In genomic region chr4:121041307-121042090, GRCh38 we compare ENCODE assay signal across 10 cellular contexts. TPM values are rescaled to one million over a fixed set of nuclear protein-coding genes. Genes with fewer than 3 reads are reported as not detected.
DNase-seq lines count a peak whose midpoint lies in the region; ATAC-seq lines count a peak whose summit lies in the region.
"Had no signal": no experiment of that assay in that cellular context is flagged by ENCODE, and none has a peak within 500 bp of the region (broad histone marks: within the 10 kb centered on the region; RNA-seq: fewer than 3 reads in every experiment).

No MANE protein-coding gene starts in this region.

- H3K27ac ChIP-seq in CD8-positive, alpha-beta memory T cell (ENCODE audit: low read depth, low read length) = no peak overlapping the region
- H3K27ac ChIP-seq: esophagus muscularis mucosa had no signal

- no peaks in the 10 kb centered on the region for H3K27me3 ChIP-seq in CD8-positive, alpha-beta memory T cell (ENCODE audit: insufficient read depth, low read length, poor library complexity, severe bottlenecking)
- H3K27me3 ChIP-seq: esophagus muscularis mucosa had no signal

- H3K4me1 Mint-ChIP-seq in CD8-positive, alpha-beta memory T cell = peaks cover 5 to 12% (median 12%) of the 10 kb centered on the region in 3 donors
- peaks cover 23% of the 10 kb centered on the region for H3K4me1 Mint-ChIP-seq in activated CD8-positive, alpha-beta T cell treated with anti-CD3 and anti-CD28 coated beads, Interleukin-2, amount 10 ng/mL, durations not matched to agents 7 days and 5 days (ENCODE audit: low read depth)

- ATAC-seq in GM19328 (IDR thresholded peaks at IDR 0.05; ENCODE audit: unreplicated experiment) (peak; percentile 88), HG03045 (IDR thresholded peaks at IDR 0.05; ENCODE audit: unreplicated experiment) (peak; percentile 95), left lobe of liver (no peak)
- ATAC-seq in activated CD8-positive, alpha-beta T cell treated with anti-CD3 and anti-CD28 coated beads, Interleukin-2, amount 10 ng/mL, durations not matched to agents 7 days and 5 days = peak; percentile 99

- no peaks in the 10 kb centered on the region for H3K9me3 ChIP-seq in CD8-positive, alpha-beta memory T cell (ENCODE audit: low read length)
- H3K9me3 ChIP-seq: esophagus muscularis mucosa had no signal

- POLR2A ChIA-PET in CD8-positive, alpha-beta memory T cell (lab: Charles Lee) = no interaction called here
- POLR2A ChIA-PET in activated CD8-positive, alpha-beta T cell treated with anti-CD3 and anti-CD28 coated beads, Interleukin-2, amount 10 ng/mL, durations not matched to agents 7 days and 5 days (lab: Charles Lee) = no interaction called here

- peaks cover 11% of the 10 kb centered on the region for H3K4me1 ChIP-seq in CD8-positive, alpha-beta memory T cell (ENCODE audit: insufficient read depth, low read length)
- H3K4me1 ChIP-seq: esophagus muscularis mucosa had no signal

- no peak overlapping the region for H3K4me3 ChIP-seq in CD8-positive, alpha-beta memory T cell (ENCODE audit: low read length)
- H3K4me3 ChIP-seq: esophagus muscularis mucosa had no signal

- H3K27ac Mint-ChIP-seq in CD8-positive, alpha-beta memory T cell = peak overlapping the region in 5 of 8 donors; percentile 47 to 82 (median 59)
- H3K27ac Mint-ChIP-seq in activated CD8-positive, alpha-beta T cell treated with anti-CD3 and anti-CD28 coated beads, Interleukin-2, amount 10 ng/mL, durations not matched to agents 7 days and 5 days = peak overlapping the region; percentile 33

- H3K36me3 ChIP-seq in CD8-positive, alpha-beta memory T cell (ENCODE audit: insufficient read depth, low read length) = no peaks in the 10 kb centered on the region

- peaks cover 0 to 13% of the 10 kb centered on the region in 2 donors for H3K27me3 Mint-ChIP-seq in CD8-positive, alpha-beta memory T cell
- H3K27me3 Mint-ChIP-seq in activated CD8-positive, alpha-beta T cell treated with anti-CD3 and anti-CD28 coated beads, Interleukin-2, amount 10 ng/mL, durations not matched to agents 7 days and 5 days (ENCODE audit: low read depth) = peaks cover 4% of the 10 kb centered on the region

- no peak overlapping the region for H3K4me3 Mint-ChIP-seq in CD8-positive, alpha-beta memory T cell
- no peak overlapping the region for H3K4me3 Mint-ChIP-seq in activated CD8-positive, alpha-beta T cell treated with anti-CD3 and anti-CD28 coated beads, Interleukin-2, amount 10 ng/mL, durations not matched to agents 7 days and 5 days

- H3K36me3 Mint-ChIP-seq in CD8-positive, alpha-beta memory T cell = no peaks in the 10 kb centered on the region
- no peaks in the 10 kb centered on the region for H3K36me3 Mint-ChIP-seq in activated CD8-positive, alpha-beta T cell treated with anti-CD3 and anti-CD28 coated beads, Interleukin-2, amount 10 ng/mL, durations not matched to agents 7 days and 5 days (ENCODE audit: low read depth)

- CTCF ChIA-PET in CD8-positive, alpha-beta memory T cell (lab: Charles Lee) = no interaction called here
- CTCF ChIA-PET in activated CD8-positive, alpha-beta T cell treated with anti-CD3 and anti-CD28 coated beads, Interleukin-2, amount 10 ng/mL, durations not matched to agents 7 days and 5 days (lab: Charles Lee) = no interaction called here

- peak in 2 of 5 donors; percentile 14 to 53 for DNase-seq in CD8-positive, alpha-beta memory T cell
- peak; percentile 57 for DNase-seq in activated CD8-positive, alpha-beta T cell treated with anti-CD3 and anti-CD28 coated beads, Interleukin-2, amount 10 ng/mL, durations not matched to agents 7 days and 5 days
- DNase-seq in left lobe of liver (ENCODE audit: low spot score) (no peak), Ammon's horn (ENCODE audit: low spot score) (no peak), NCI-H146 treated with DMSO at 0.1 percent for 48 hours (lab: John Stamatoyannopoulos, UW; ENCODE audit: unreplicated experiment) (no peak), NCI-H1694 treated with DMSO at 0.1 percent for 48 hours (lab: John Stamatoyannopoulos, UW) (no peak)
- DNase-seq: nucleus accumbens had no signal

- H3K9me3 Mint-ChIP-seq in CD8-positive, alpha-beta memory T cell = no peaks in the 10 kb centered on the region
- no peaks in the 10 kb centered on the region for H3K9me3 Mint-ChIP-seq in activated CD8-positive, alpha-beta T cell treated with anti-CD3 and anti-CD28 coated beads, Interleukin-2, amount 10 ng/mL, durations not matched to agents 7 days and 5 days (ENCODE audit: insufficient read depth)

RNA-seq across cellular contexts. Expression of gene NDNF, which starts 30.8 kb away (rescaled TPM):
- total RNA-seq in CD8-positive, alpha-beta memory T cell = under 1 TPM; 0.13 to 0.18 TPM
- polyA plus RNA-seq in CD8-positive, alpha-beta memory T cell = not detected
- under 1 TPM in 1 of 2 experiments, not detected in 1; 0.08 TPM for total RNA-seq in activated CD8-positive, alpha-beta T cell treated with anti-CD3 and anti-CD28 coated beads, Interleukin-2, amount 10 ng/mL, durations not matched to agents 7 days and 5 days
- 1.1 TPM for total RNA-seq in left lobe of liver
